ENCODE assay signal across 1 cellular context in genomic region chr9:36486933-36487481, GRCh38.
A peak's percentile ranks its signal among the peaks of the same experiment; 100 is the strongest.
TF ChIP-seq lines count a peak whose summit lies in the region.

No MANE protein-coding gene starts in this region.

TF ChIP-seq in HepG2, 621 proteins besides CTCF, POLR2A, EP300 and RAD21 (continued from another document and continues in another):
- no peak for TF ChIP-seq ZNF414 (CRISPR knock-in tag; IDR thresholded peaks at IDR 0.05)
- no peak for TF ChIP-seq ZNF644 (CRISPR knock-in tag; IDR thresholded peaks at IDR 0.05; ENCODE audit: low read depth)
- no peak for TF ChIP-seq ZNF101 (CRISPR knock-in tag; IDR thresholded peaks at IDR 0.05; ENCODE audit: borderline replicate concordance, low read depth)
- no peak for TF ChIP-seq ZNF83 (CRISPR knock-in tag; IDR thresholded peaks at IDR 0.05; ENCODE audit: borderline replicate concordance)
- no peak for TF ChIP-seq ZBED4 (CRISPR knock-in tag; IDR thresholded peaks at IDR 0.05; ENCODE audit: borderline replicate concordance)
- TF ChIP-seq ETV5 (CRISPR knock-in tag; IDR thresholded peaks at IDR 0.05; ENCODE audit: borderline replicate concordance) = peak; percentile 32; the same call in 1 of the 2 replicates
- peak; percentile 29; the same call in 1 of the 2 replicates for TF ChIP-seq KMT2B (CRISPR knock-in tag; IDR thresholded peaks at IDR 0.05)
- no peak for TF ChIP-seq NCOA5 (CRISPR knock-in tag; IDR thresholded peaks at IDR 0.05)
- no peak for TF ChIP-seq KLF11 (CRISPR knock-in tag; IDR thresholded peaks at IDR 0.05)
- TF ChIP-seq, protein P1, sequence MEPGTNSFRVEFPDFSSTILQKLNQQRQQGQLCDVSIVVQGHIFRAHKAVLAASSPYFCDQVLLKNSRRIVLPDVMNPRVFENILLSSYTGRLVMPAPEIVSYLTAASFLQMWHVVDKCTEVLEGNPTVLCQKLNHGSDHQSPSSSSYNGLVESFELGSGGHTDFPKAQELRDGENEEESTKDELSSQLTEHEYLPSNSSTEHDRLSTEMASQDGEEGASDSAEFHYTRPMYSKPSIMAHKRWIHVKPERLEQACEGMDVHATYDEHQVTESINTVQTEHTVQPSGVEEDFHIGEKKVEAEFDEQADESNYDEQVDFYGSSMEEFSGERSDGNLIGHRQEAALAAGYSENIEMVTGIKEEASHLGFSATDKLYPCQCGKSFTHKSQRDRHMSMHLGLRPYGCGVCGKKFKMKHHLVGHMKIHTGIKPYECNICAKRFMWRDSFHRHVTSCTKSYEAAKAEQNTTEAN (CRISPR knock-in tag; conservative IDR thresholded peaks at IDR 0.05) = no peak
- TF ChIP-seq ZNF777 (CRISPR knock-in tag; IDR thresholded peaks at IDR 0.05) = peak; percentile 68; the same call in 1 of the 2 replicates
- TF ChIP-seq PAF1 (CRISPR knock-in tag; IDR thresholded peaks at IDR 0.05) = no peak
- no peak for TF ChIP-seq NR2C2 (CRISPR knock-in tag; IDR thresholded peaks at IDR 0.05; ENCODE audit: borderline replicate concordance)
- TF ChIP-seq, protein P2, sequence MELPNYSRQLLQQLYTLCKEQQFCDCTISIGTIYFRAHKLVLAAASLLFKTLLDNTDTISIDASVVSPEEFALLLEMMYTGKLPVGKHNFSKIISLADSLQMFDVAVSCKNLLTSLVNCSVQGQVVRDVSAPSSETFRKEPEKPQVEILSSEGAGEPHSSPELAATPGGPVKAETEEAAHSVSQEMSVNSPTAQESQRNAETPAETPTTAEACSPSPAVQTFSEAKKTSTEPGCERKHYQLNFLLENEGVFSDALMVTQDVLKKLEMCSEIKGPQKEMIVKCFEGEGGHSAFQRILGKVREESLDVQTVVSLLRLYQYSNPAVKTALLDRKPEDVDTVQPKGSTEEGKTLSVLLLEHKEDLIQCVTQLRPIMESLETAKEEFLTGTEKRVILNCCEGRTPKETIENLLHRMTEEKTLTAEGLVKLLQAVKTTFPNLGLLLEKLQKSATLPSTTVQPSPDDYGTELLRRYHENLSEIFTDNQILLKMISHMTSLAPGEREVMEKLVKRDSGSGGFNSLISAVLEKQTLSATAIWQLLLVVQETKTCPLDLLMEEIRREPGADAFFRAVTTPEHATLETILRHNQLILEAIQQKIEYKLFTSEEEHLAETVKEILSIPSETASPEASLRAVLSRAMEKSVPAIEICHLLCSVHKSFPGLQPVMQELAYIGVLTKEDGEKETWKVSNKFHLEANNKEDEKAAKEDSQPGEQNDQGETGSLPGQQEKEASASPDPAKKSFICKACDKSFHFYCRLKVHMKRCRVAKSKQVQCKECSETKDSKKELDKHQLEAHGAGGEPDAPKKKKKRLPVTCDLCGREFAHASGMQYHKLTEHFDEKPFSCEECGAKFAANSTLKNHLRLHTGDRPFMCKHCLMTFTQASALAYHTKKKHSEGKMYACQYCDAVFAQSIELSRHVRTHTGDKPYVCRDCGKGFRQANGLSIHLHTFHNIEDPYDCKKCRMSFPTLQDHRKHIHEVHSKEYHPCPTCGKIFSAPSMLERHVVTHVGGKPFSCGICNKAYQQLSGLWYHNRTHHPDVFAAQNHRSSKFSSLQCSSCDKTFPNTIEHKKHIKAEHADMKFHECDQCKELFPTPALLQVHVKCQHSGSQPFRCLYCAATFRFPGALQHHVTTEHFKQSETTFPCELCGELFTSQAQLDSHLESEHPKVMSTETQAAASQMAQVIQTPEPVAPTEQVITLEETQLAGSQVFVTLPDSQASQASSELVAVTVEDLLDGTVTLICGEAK (IDR thresholded peaks at IDR 0.05) = no peak
- TF ChIP-seq, protein P2 (CRISPR knock-in tag; IDR thresholded peaks at IDR 0.05) = no peak
- 0 out of 2 replicates have a peak, but pooled peaks have one; percentile 14 for TF ChIP-seq RFXAP (CRISPR knock-in tag; IDR thresholded peaks at IDR 0.05; ENCODE audit: borderline replicate concordance)
- no peak for TF ChIP-seq MAX (IDR thresholded peaks at IDR 0.05)
- no peak for TF ChIP-seq GFI1 (CRISPR knock-in tag; IDR thresholded peaks at IDR 0.05; ENCODE audit: borderline replicate concordance)
- no peak; the same call in 1 of the 2 replicates for TF ChIP-seq FOSL2 (CRISPR knock-in tag; IDR thresholded peaks at IDR 0.05)
- TF ChIP-seq SKI (IDR thresholded peaks at IDR 0.05; ENCODE audit: partially characterized antibody) = no peak
- TF ChIP-seq, protein P3, sequence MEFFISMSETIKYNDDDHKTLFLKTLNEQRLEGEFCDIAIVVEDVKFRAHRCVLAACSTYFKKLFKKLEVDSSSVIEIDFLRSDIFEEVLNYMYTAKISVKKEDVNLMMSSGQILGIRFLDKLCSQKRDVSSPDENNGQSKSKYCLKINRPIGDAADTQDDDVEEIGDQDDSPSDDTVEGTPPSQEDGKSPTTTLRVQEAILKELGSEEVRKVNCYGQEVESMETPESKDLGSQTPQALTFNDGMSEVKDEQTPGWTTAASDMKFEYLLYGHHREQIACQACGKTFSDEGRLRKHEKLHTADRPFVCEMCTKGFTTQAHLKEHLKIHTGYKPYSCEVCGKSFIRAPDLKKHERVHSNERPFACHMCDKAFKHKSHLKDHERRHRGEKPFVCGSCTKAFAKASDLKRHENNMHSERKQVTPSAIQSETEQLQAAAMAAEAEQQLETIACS (CRISPR knock-in tag; IDR thresholded peaks at IDR 0.05) = peak; percentile 9; the same call in 1 of the 2 replicates
- no peak for TF ChIP-seq HES4 (CRISPR knock-in tag; IDR thresholded peaks at IDR 0.05; ENCODE audit: borderline replicate concordance)
- TF ChIP-seq SNAPC4 (CRISPR knock-in tag; IDR thresholded peaks at IDR 0.05) = no peak
- TF ChIP-seq ZSCAN31 (CRISPR knock-in tag; IDR thresholded peaks at IDR 0.05; ENCODE audit: low read depth) = no peak
- TF ChIP-seq, protein P4, sequence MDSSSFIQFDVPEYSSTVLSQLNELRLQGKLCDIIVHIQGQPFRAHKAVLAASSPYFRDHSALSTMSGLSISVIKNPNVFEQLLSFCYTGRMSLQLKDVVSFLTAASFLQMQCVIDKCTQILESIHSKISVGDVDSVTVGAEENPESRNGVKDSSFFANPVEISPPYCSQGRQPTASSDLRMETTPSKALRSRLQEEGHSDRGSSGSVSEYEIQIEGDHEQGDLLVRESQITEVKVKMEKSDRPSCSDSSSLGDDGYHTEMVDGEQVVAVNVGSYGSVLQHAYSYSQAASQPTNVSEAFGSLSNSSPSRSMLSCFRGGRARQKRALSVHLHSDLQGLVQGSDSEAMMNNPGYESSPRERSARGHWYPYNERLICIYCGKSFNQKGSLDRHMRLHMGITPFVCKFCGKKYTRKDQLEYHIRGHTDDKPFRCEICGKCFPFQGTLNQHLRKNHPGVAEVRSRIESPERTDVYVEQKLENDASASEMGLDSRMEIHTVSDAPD (CRISPR knock-in tag; IDR thresholded peaks at IDR 0.05) = no peak
- no peak for TF ChIP-seq MLXIP (CRISPR knock-in tag; IDR thresholded peaks at IDR 0.05; ENCODE audit: borderline replicate concordance)
